2 cellular contexts compared by ENCODE assay signal in genomic region chr1:60802884-60803283, GRCh38.
TF ChIP-seq lines count a peak whose summit lies in the region.

No MANE protein-coding gene starts in this region.

TF ChIP-seq in SK-N-SH treated with all-trans-retinoic acid at 6 μM for 48 hours, 23 proteins besides CTCF, POLR2A, EP300 and RAD21:
- TF ChIP-seq CSRNP3 (CRISPR knock-in tag; IDR thresholded peaks at IDR 0.05) (no peak), ARNTL (CRISPR knock-in tag; IDR thresholded peaks at IDR 0.05; ENCODE audit: borderline replicate concordance, low read depth) (no peak), ZNF8 (CRISPR knock-in tag; IDR thresholded peaks at IDR 0.05) (peak; percentile 94)
TF ChIP-seq in SK-N-SH treated with all-trans-retinoic acid at 6 μM for 48 hours: peak in this region for 1.

TF ChIP-seq in SK-N-SH, 30 proteins besides CTCF, POLR2A, EP300 and RAD21 (continued from another document):
- TF ChIP-seq FOSL2 (IDR thresholded peaks at IDR 0.05; ENCODE audit: borderline replicate concordance, low read depth), result no peak
- TF ChIP-seq FOXM1 (IDR thresholded peaks at IDR 0.05; ENCODE audit: low read depth), result no peak
- no peak for TF ChIP-seq TEAD4 (IDR thresholded peaks at IDR 0.05; ENCODE audit: borderline replicate concordance, insufficient read depth)
- TF ChIP-seq IRF3 (IDR thresholded peaks at IDR 0.05; ENCODE audit: low read depth, low read length), result no peak
- TF ChIP-seq JUND (IDR thresholded peaks at IDR 0.05), result no peak
- no peak for TF ChIP-seq USF1 (IDR thresholded peaks at IDR 0.05; ENCODE audit: borderline replicate concordance, low read depth)
- no peak for TF ChIP-seq PBX3 (IDR thresholded peaks at IDR 0.05)
- TF ChIP-seq NRF1 (IDR thresholded peaks at IDR 0.05; ENCODE audit: low read depth, low read length), result no peak
